Comparison of ENCODE assay signal across 32 cellular contexts in the genomic region with DNA sequence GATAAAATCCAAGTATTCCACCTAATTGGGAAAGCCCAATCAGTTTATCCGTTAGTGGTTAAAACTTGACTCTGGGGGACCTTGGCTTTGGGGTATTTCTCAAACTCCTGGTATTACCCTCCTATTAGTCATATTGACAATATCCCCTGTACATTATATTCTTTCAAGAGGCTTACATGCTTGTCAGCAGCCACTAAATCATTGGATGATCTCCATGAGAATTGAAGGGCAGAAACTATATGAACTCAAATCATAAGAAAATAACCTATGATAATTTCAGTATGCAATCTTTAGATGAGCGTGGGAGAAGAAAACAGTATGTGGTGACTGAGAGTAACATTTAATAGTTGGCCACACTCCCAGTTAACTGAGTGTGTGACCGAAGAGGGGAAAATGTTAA.
"Had no signal": no experiment of that assay in that cellular context is flagged by ENCODE, and none has a peak within 500 bp of the region (broad histone marks: within the 10 kb centered on the region; RNA-seq: fewer than 3 reads in every experiment).

No MANE protein-coding gene starts in this region.

- H3K4me1 Mint-ChIP-seq: activated CD4-positive, alpha-beta T cell treated with anti-CD3 and anti-CD28 coated beads, Interleukin-2, amount 10 ng/mL, durations not matched to agents 7 days and 5 days; activated T-helper 17 cell treated with anti-CD3 and anti-CD28 coated beads, Interleukin-2, amount 50 U/mL, for 72 hours; brain; IgD-negative memory B cell; T-cell had no signal

- H3K27ac ChIP-seq: SK-N-MC, VCaP had no signal

- H3K27me3 ChIP-seq: MG63 had no signal

- H3K4me3 Mint-ChIP-seq: activated CD4-positive, alpha-beta memory T cell treated with anti-CD3 and anti-CD28 coated beads for 36 hours; activated CD4-positive, alpha-beta T cell treated with anti-CD3 and anti-CD28 coated beads, Interleukin-2, amount 10 ng/mL, durations not matched to agents 7 days and 5 days; activated naive CD4-positive, alpha-beta T cell treated with anti-CD3 and anti-CD28 coated beads for 36 hours; activated naive CD8-positive, alpha-beta T cell; activated T-cell treated with anti-CD3 and anti-CD28 coated beads, Interleukin-2, amount 50 U/mL, for 4 hours; activated T-helper 17 cell treated with anti-CD3 and anti-CD28 coated beads, Interleukin-2, amount 50 U/mL, for 72 hours; brain; IgD-negative memory B cell; T-cell had no signal

- H3K27me3 Mint-ChIP-seq: activated CD4-positive, alpha-beta memory T cell treated with anti-CD3 and anti-CD28 coated beads for 36 hours; activated CD4-positive, alpha-beta T cell treated with anti-CD3 and anti-CD28 coated beads, Interleukin-2, amount 10 ng/mL, durations not matched to agents 7 days and 5 days; activated naive CD8-positive, alpha-beta T cell; activated T-helper 17 cell treated with anti-CD3 and anti-CD28 coated beads, Interleukin-2, amount 50 U/mL, for 72 hours; brain; IgD-negative memory B cell; T-cell had no signal

- H3K9me3 ChIP-seq: MG63 had no signal

- H3K9me3 Mint-ChIP-seq: activated T-helper 17 cell treated with anti-CD3 and anti-CD28 coated beads, Interleukin-2, amount 50 U/mL, for 72 hours had no signal

- ATAC-seq: activated T-cell treated with anti-CD3 and anti-CD28 coated beads, Interleukin-2, amount 50 U/mL, for 4 hours; activated T-helper 17 cell treated with anti-CD3 and anti-CD28 coated beads, Interleukin-2, amount 50 U/mL, for 72 hours; Panc1; Right ventricle myocardium inferior; T-cell had no signal

- DNase-seq: activated CD4-positive, alpha-beta memory T cell treated with anti-CD3 and anti-CD28 coated beads for 36 hours; activated CD4-positive, alpha-beta T cell treated with anti-CD3 and anti-CD28 coated beads, Interleukin-2, amount 10 ng/mL, durations not matched to agents 7 days and 5 days; activated CD4-positive, CD25-positive, alpha-beta regulatory T cell; activated CD8-positive, alpha-beta memory T cell treated with anti-CD3 and anti-CD28 coated beads for 24 hours; activated gamma-delta T cell; activated naive CD4-positive, alpha-beta T cell treated with anti-CD3 and anti-CD28 coated beads for 36 hours; activated T-cell treated with anti-CD3 and anti-CD28 coated beads, Interleukin-2, amount 50 U/mL, for 4 hours; amygdala; KG1; MG63; MV-4-11; NCI-H1092 treated with DMSO at 0.1 percent for 48 hours; NCI-H1417 treated with DMSO at 0.1 percent for 48 hours; NCI-H1694; NCI-H2029 treated with DMSO at 0.1 percent for 48 hours; NCI-H345; NCI-H510A; NCI-H526 treated with DMSO at 0.1 percent for 48 hours; NCI-H82; OCI-M1; RPMI8226; T-cell; T-helper 2 cell; T1000 had no signal

- H3K4me3 ChIP-seq: MG63, SK-N-MC had no signal

- H3K27ac Mint-ChIP-seq: activated CD4-positive, alpha-beta memory T cell treated with anti-CD3 and anti-CD28 coated beads for 36 hours; activated CD4-positive, alpha-beta T cell treated with anti-CD3 and anti-CD28 coated beads, Interleukin-2, amount 10 ng/mL, durations not matched to agents 7 days and 5 days; activated naive CD4-positive, alpha-beta T cell treated with anti-CD3 and anti-CD28 coated beads for 36 hours; activated naive CD8-positive, alpha-beta T cell; activated T-helper 17 cell treated with anti-CD3 and anti-CD28 coated beads, Interleukin-2, amount 50 U/mL, for 72 hours; brain; IgD-negative memory B cell; T-cell had no signal
